Comparison of ENCODE assay signal across 4 cellular contexts in genomic region chr19:51663650-51664049, GRCh38. TPM values are rescaled to one million over a fixed set of nuclear protein-coding genes. Genes with fewer than 3 reads are reported as not detected.
"Had no signal": no experiment of that assay in that cellular context is flagged by ENCODE, and none has a peak within 500 bp of the region (broad histone marks: within the 10 kb centered on the region; RNA-seq: fewer than 3 reads in every experiment).

No MANE protein-coding gene starts in this region.

- H3K4me3 ChIP-seq: GM12878 had no signal

- DNase-seq: GDM1, GF-D8 had no signal

- ATAC-seq: GM12878 had no signal

RNA-seq across cellular contexts. Expression of gene SIGLEC14, which starts 17.0 kb away (rescaled TPM):
- total RNA-seq: G401 had no signal

RNA-seq across cellular contexts. Expression of gene SIGLEC5, which starts 33.4 kb away (rescaled TPM):
- total RNA-seq: G401 had no signal
